9 cellular contexts compared by ENCODE assay signal in genomic region chr1:218171302-218171893, GRCh38.
DNase-seq lines count a peak whose midpoint lies in the region; TF ChIP-seq lines count a peak whose summit lies in the region.
"Had no signal": no experiment of that assay in that cellular context is flagged by ENCODE, and none has a peak within 500 bp of the region (broad histone marks: within the 10 kb centered on the region; RNA-seq: fewer than 3 reads in every experiment).

No MANE protein-coding gene starts in this region.

- no peak overlapping the region for H2BK5ac ChIP-seq in neuronal stem cell (ENCODE audit: low read length)

- no peaks in the 10 kb centered on the region for H3K36me3 ChIP-seq in neuronal stem cell (replicated peaks in 1 of 2; ENCODE audit: control insufficient read depth in 2 of 2, insufficient read depth in 2 of 2, low read length in 2 of 2)

- no peaks in the 10 kb centered on the region for H3K4me1 ChIP-seq in neuronal stem cell (ENCODE audit: control insufficient read depth in 2 of 2, insufficient read depth in 1 of 2, low read depth in 1 of 2, low read length in 2 of 2)

- H3K79me1 ChIP-seq in neuronal stem cell (ENCODE audit: low read depth, low read length): no peaks in the 10 kb centered on the region

- no peak overlapping the region for H3K4me3 ChIP-seq in neuronal stem cell (ENCODE audit: low read length in 2 of 2)
- H3K4me3 ChIP-seq: skin epidermis had no signal

- no peak overlapping the region for H2BK120ac ChIP-seq in neuronal stem cell (ENCODE audit: low read depth, low read length)

- H3K23ac ChIP-seq in neuronal stem cell (ENCODE audit: low read depth, low read length, poor library complexity): no peak overlapping the region

- H3K9ac ChIP-seq in neuronal stem cell (ENCODE audit: low read depth, low read length, poor library complexity): no peak overlapping the region

- no peaks in the 10 kb centered on the region for H3K4me1 Mint-ChIP-seq in HFFc6 (ENCODE audit: low read depth)

- TF ChIP-seq CTCF in HFFc6 (IDR thresholded peaks at IDR 0.05): peak; percentile 90

- H3K27ac Mint-ChIP-seq in HFFc6: no peak overlapping the region

- no peak overlapping the region for H3K4me3 Mint-ChIP-seq in HFFc6

- H3K4me2 ChIP-seq in neuronal stem cell (ENCODE audit: insufficient read depth, low read length, poor library complexity, severe bottlenecking): no peak overlapping the region

- WGBS in neuronal stem cell (ENCODE audit: extremely low coverage in 2 of 2, insufficient read length in 2 of 2, insufficient replicate concordance in 1 of 2), 2 donors: no CpG with 5 or more reads among the region's 4 CpGs

- peaks cover 12% of the 10 kb centered on the region for H3K27me3 Mint-ChIP-seq in HFFc6 (ENCODE audit: insufficient read depth)

- H3K27ac ChIP-seq in neuronal stem cell (replicated peaks; ENCODE audit: low read length): no peak overlapping the region
- H3K27ac ChIP-seq: skin epidermis had no signal

- H3K4ac ChIP-seq in neuronal stem cell (ENCODE audit: low read length): no peak overlapping the region

- no peak overlapping the region for H2BK15ac ChIP-seq in neuronal stem cell (ENCODE audit: low read length)

- H3K9me3 ChIP-seq in neuronal stem cell (replicated peaks in 1 of 2; ENCODE audit: control insufficient read depth in 2 of 2, insufficient read depth in 1 of 2, low read depth in 1 of 2, low read length in 2 of 2): no peaks in the 10 kb centered on the region

- H3K14ac ChIP-seq in neuronal stem cell (ENCODE audit: low read length): no peak overlapping the region

- H2AFZ ChIP-seq in neuronal stem cell (ENCODE audit: low read length): no peak overlapping the region

- no peak overlapping the region for H4K8ac ChIP-seq in neuronal stem cell (ENCODE audit: low read depth, low read length)

- no peak overlapping the region for H2AK5ac ChIP-seq in neuronal stem cell (ENCODE audit: low read depth, low read length)

- no peak overlapping the region for H4K91ac ChIP-seq in neuronal stem cell (ENCODE audit: low read depth, low read length, poor library complexity)

- DNase-seq in Daoy (ENCODE audit: low read depth): peak; percentile 30
- peak; percentile 28 for DNase-seq in HFFc6
- DNase-seq in NCI-H69 (lab: John Stamatoyannopoulos, UW): peak; percentile 66
- DNase-seq in dedifferentiated amniotic fluid mesenchymal stem cell (ENCODE audit: extremely low spot score): peak; percentile 70
- DNase-seq in neuronal stem cell (ENCODE audit: low spot score): peak; percentile 32
- no peak for DNase-seq in NCI-H1048 (lab: John Stamatoyannopoulos, UW)
- DNase-seq in stimulated activated CD4-positive, alpha-beta T cell treated with anti-CD3 and anti-CD28 coated beads, Interleukin-4, amount 100 ng/mL, for 4 hours: no peak
- DNase-seq in NK-92 (lab: John Stamatoyannopoulos, UW; ENCODE audit: unreplicated experiment): no peak

- H3K36me3 Mint-ChIP-seq in HFFc6 (ENCODE audit: low read depth): no peaks in the 10 kb centered on the region

- H2BK12ac ChIP-seq in neuronal stem cell (ENCODE audit: low read length): no peak overlapping the region

- peaks cover 0 to 32% (median 0%) of the 10 kb centered on the region in 3 experiments for H3K27me3 ChIP-seq in neuronal stem cell (ENCODE audit: control insufficient read depth in 3 of 3, insufficient read depth in 3 of 3, low read depth in 1 of 3, low read length in 3 of 3)

- H3K9me3 Mint-ChIP-seq in HFFc6: no peaks in the 10 kb centered on the region

- no peak overlapping the region for H3K18ac ChIP-seq in neuronal stem cell (ENCODE audit: low read length)

Comparison
In these comparisons a context has a peak if more than half of its experiments do, and no peak if none do; other contexts are left out.
1. DNase-seq: peak in Daoy (single experiment), HFFc6 (single experiment), NCI-H69 (single experiment), dedifferentiated amniotic fluid mesenchymal stem cell (single experiment) and neuronal stem cell (single experiment); none in NCI-H1048 (single experiment), stimulated activated CD4-positive, alpha-beta T cell treated with anti-CD3 and anti-CD28 coated beads, Interleukin-4, amount 100 ng/mL, for 4 hours (0 of 2) and NK-92 (single experiment).